ENCODE assay signal across 8 cellular contexts in the genomic region with DNA sequence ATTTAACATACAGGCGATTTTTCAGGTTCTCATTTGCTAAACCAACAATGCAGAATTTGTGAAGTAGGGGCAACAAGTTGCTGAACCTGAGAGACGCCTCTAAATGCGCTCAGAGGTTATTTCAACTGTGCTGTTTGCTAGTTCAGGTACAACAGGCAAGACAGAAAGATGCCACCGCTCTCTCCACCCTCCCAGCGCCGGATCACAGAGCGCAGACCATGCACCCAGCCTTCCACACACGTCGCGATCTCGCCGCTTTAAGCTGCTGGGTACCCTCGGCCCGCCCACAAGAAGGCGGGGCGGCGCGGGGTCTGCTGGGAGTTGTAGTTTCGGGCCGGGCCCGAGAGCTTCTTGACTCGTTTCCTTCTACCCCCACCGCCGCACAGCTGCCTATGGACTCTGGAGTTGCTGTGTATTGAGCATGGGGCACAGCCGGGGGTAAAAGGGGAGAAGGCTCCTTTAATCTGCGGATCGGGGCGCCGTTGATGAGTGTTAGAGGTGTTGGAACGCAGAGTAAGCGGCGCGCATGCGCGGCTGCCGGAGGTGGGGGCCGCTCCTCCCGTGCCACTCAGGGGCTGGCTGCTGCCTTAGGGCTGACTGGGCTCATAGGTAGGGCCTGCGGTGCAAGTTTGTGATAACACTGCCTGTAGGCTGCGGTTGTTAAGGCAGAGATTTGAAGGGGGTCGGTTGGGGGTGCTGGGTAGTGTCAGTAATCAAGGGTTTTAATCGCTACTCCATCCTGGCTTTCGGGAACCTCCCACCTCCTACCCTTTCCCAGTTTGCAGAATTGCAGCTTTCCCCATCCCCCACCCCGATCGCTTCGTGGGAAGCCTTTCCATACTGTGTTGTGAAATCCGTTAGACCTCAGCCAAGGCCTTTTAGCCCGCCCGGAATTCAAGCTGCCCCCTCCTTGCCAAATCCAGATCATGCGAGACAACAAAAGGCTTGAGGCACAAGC. TPM values are rescaled to one million over a fixed set of nuclear protein-coding genes. Genes with fewer than 3 reads are reported as not detected.
DNase-seq lines count a peak whose midpoint lies in the region; ATAC-seq and TF ChIP-seq lines count a peak whose summit lies in the region.

No MANE protein-coding gene starts in this region.

- 2% methylated on average over 50 of the region's 50 CpGs for WGBS in urinary bladder

- ATAC-seq in HG02884 (IDR thresholded peaks at IDR 0.05; ENCODE audit: unreplicated experiment), result peak; percentile 98

- no peak for TF ChIP-seq CTCF in GM13977 (IDR thresholded peaks at IDR 0.05; ENCODE audit: extremely low read depth, insufficient read depth, missing control alignments)
- no peak for TF ChIP-seq CTCF in right atrium auricular region (IDR thresholded peaks at IDR 0.05)

- peaks cover 0 to 18% of the 10 kb centered on the region in 2 donors for H3K4me1 ChIP-seq in right atrium auricular region
- peaks cover 1% of the 10 kb centered on the region for H3K4me1 ChIP-seq in urinary bladder (ENCODE audit: insufficient read depth)

- no peaks in the 10 kb centered on the region for H3K9me3 ChIP-seq in right atrium auricular region

- peak overlapping the region; percentile 99 for H3K27ac ChIP-seq in angular gyrus (ENCODE audit: low read depth, low read length)
- H3K27ac ChIP-seq in right atrium auricular region, result peak overlapping the region; percentile 90 to 91
- peak overlapping the region; percentile 77 for H3K27ac ChIP-seq in urinary bladder (ENCODE audit: low read depth)

- H3K4me3 ChIP-seq in right atrium auricular region, result peak overlapping the region; percentile 61 to 70
- peak overlapping the region; percentile 42 for H3K4me3 ChIP-seq in urinary bladder (ENCODE audit: low read depth, low read length)

- H3K36me3 ChIP-seq in right atrium auricular region, result no peaks in the 10 kb centered on the region
- H3K36me3 ChIP-seq in urinary bladder (ENCODE audit: insufficient read depth), result no peaks in the 10 kb centered on the region

- H3K27me3 ChIP-seq in right atrium auricular region, result no peaks in the 10 kb centered on the region

- DNase-seq in GM13977 (ENCODE audit: low spot score) (peak; percentile 82), NCI-H187 (lab: John Stamatoyannopoulos, UW) (peak; percentile 35 to 79), T-helper 2 cell (peak; percentile 74 to 86 (median 80)), right atrium auricular region (ENCODE audit: low spot score) (peak; percentile 91), pulmonary artery endothelial cell (ENCODE audit: low read depth, low spot score) (peak; percentile 32)

- in situ Hi-C loops in GM13977 (cut with MboI; ENCODE audit: low pct_unique_long_range_greater_than_20kb, low sequenced_read_pairs, unreplicated experiment), result no loop called here

RNA-seq across cellular contexts. Expression of gene ABCA1, which starts 40.3 kb away (rescaled TPM):
- total RNA-seq in right atrium auricular region, result 10 to 100 TPM in 1 of 2 donors, 1 to 10 TPM in 1; 7.9 to 19.2 TPM
- total RNA-seq in pulmonary artery endothelial cell, result 5.9 and 7.2 TPM in 2 replicates
- 46.9 TPM for total RNA-seq in urinary bladder
- polyA plus RNA-seq in urinary bladder, result 14.2 TPM

Comparison
In these comparisons a context has a peak if more than half of its experiments do, and no peak if none do; other contexts are left out.
1. Peak in every context shown above with its lines: DNase-seq, ATAC-seq, H3K4me3 ChIP-seq and H3K27ac ChIP-seq.
2. DNase-seq: peak in every context shown above with its lines; median percentile 91 in right atrium auricular region; 82 in GM13977; 80 in T-helper 2 cell; 57 in NCI-H187; 32 in pulmonary artery endothelial cell.